Comparison of ENCODE assay signal across 23 cellular contexts in the genomic region with DNA sequence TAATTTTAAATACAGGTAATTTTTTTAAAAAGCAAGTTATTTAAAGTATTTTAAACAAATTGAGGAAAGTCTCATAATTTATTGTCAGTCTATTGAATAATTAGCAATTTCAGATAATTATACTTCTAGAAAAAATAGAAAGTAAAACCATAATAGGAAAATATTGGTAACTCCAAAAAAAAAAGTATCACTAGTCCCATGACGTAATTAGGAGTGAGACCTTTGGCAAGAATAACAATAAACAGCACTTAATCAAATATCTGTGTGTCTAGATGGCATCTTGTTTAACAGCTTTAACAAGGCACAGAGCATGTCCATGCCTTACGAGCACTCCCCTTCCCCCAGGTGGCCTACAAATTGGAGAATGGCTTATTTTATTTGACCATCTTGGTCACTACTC.
"Had no signal": no experiment of that assay in that cellular context is flagged by ENCODE, and none has a peak within 500 bp of the region (broad histone marks: within the 10 kb centered on the region; RNA-seq: fewer than 3 reads in every experiment).

No MANE protein-coding gene starts in this region.

- H3K27me3 ChIP-seq: MG63 had no signal

- H3K9me3 ChIP-seq: MG63 had no signal

- DNase-seq: IMR-90, Karpas-422, KG1, MG63, NCI-H1092, NCI-H1105 treated with DMSO at 0.1 percent for 48 hours, NCI-H1417 treated with DMSO at 0.1 percent for 48 hours, NCI-H146, NCI-H187, NCI-H2029, NCI-H2081 treated with DMSO at 0.1 percent for 48 hours, NCI-H2171, NCI-H226, NCI-H446, NCI-H510A, NCI-H524 treated with DMSO at 0.1 percent for 48 hours, NCI-H69, NCI-H774, PC-3, SHP77 had no signal

- H3K36me3 ChIP-seq: MG63 had no signal

- ATAC-seq: Panc1, PC-3, SK-N-SH treated with all-trans-retinoic acid at 6 μM for 48 hours had no signal

- H3K27ac ChIP-seq: RWPE1 had no signal
